In genomic region chr20:43821795-43822194, GRCh38 we compare ENCODE assay signal across 20 cellular contexts.
DNase-seq lines count a peak whose midpoint lies in the region; ATAC-seq, FAIRE-seq and TF ChIP-seq lines count a peak whose summit lies in the region.
"Had no signal": no experiment of that assay in that cellular context is flagged by ENCODE, and none has a peak within 500 bp of the region (broad histone marks: within the 10 kb centered on the region; RNA-seq: fewer than 3 reads in every experiment).

No MANE protein-coding gene starts in this region.

- H3K4me1 Mint-ChIP-seq in activated naive CD8-positive, alpha-beta T cell treated with anti-CD3 and anti-CD28 coated beads for 36 hours: peaks cover 12% of the 10 kb centered on the region

- no peak for TF ChIP-seq CTCF in osteoblast (IDR thresholded peaks at IDR 0.05; ENCODE audit: extremely low read depth, low read depth, low read length)

- H2AFZ ChIP-seq in osteoblast (ENCODE audit: low read length): no peak overlapping the region
- H2AFZ ChIP-seq: neural progenitor cell had no signal

- H3K27ac ChIP-seq in osteoblast (ENCODE audit: low read depth, low read length): no peak overlapping the region
- H3K27ac ChIP-seq: KMS-11, neural progenitor cell had no signal

- no peaks in the 10 kb centered on the region for H4K20me1 ChIP-seq in osteoblast (ENCODE audit: insufficient read depth, low read length)

- no peak overlapping the region for H3K4me2 ChIP-seq in osteoblast (ENCODE audit: insufficient read depth, low read length)
- H3K4me2 ChIP-seq: KMS-11, neural progenitor cell had no signal

- no peaks in the 10 kb centered on the region for H3K36me3 ChIP-seq in osteoblast (ENCODE audit: insufficient read depth, low read length)
- H3K36me3 ChIP-seq: neural progenitor cell had no signal

- H3K4me3 ChIP-seq in osteoblast (ENCODE audit: insufficient read depth, low read length): no peak overlapping the region
- H3K4me3 ChIP-seq: neural progenitor cell had no signal

- FAIRE-seq in RCC 7860 (lab: Jason Lieb, UNC): no peak
- FAIRE-seq: astrocyte, endometrium, H54 had no signal

- no peaks in the 10 kb centered on the region for H3K9me3 ChIP-seq in osteoblast (ENCODE audit: low read depth, low read length)

- no peaks in the 10 kb centered on the region for H3K4me1 ChIP-seq in osteoblast (ENCODE audit: insufficient read depth, low read length)
- H3K4me1 ChIP-seq: neural progenitor cell had no signal

- H3K36me3 Mint-ChIP-seq in activated naive CD8-positive, alpha-beta T cell treated with anti-CD3 and anti-CD28 coated beads for 36 hours: no peaks in the 10 kb centered on the region
- H3K36me3 Mint-ChIP-seq: CD4-positive, CD25-positive, alpha-beta regulatory T cell; neural progenitor cell had no signal

- peaks cover 19% of the 10 kb centered on the region for H3K27me3 ChIP-seq in osteoblast (ENCODE audit: insufficient read depth, low read length)
- H3K27me3 ChIP-seq: neural progenitor cell had no signal

- H3K9me3 Mint-ChIP-seq in activated naive CD8-positive, alpha-beta T cell treated with anti-CD3 and anti-CD28 coated beads for 36 hours: no peaks in the 10 kb centered on the region
- H3K9me3 Mint-ChIP-seq: neural progenitor cell had no signal

- peaks cover 13% of the 10 kb centered on the region for H3K27me3 Mint-ChIP-seq in activated naive CD8-positive, alpha-beta T cell treated with anti-CD3 and anti-CD28 coated beads for 36 hours
- H3K27me3 Mint-ChIP-seq: CD4-positive, CD25-positive, alpha-beta regulatory T cell had no signal

- peak; percentile 40 for ATAC-seq in GM18867 (IDR thresholded peaks at IDR 0.05; ENCODE audit: unreplicated experiment)

- peak overlapping the region; percentile 72 for H3K27ac Mint-ChIP-seq in activated naive CD8-positive, alpha-beta T cell treated with anti-CD3 and anti-CD28 coated beads for 36 hours
- H3K27ac Mint-ChIP-seq: CD4-positive, CD25-positive, alpha-beta regulatory T cell; neural progenitor cell had no signal

- no peak overlapping the region for H3K4me3 Mint-ChIP-seq in activated naive CD8-positive, alpha-beta T cell treated with anti-CD3 and anti-CD28 coated beads for 36 hours
- H3K4me3 Mint-ChIP-seq: CD4-positive, CD25-positive, alpha-beta regulatory T cell; neural progenitor cell had no signal

- DNase-seq in activated CD8-positive, alpha-beta memory T cell treated with anti-CD3 and anti-CD28 coated beads for 24 hours: peak; percentile 44
- no peak for DNase-seq in activated CD8-positive, alpha-beta memory T cell treated with anti-CD3 and anti-CD28 coated beads, Interleukin-2, amount 50 U/mL, for 48 hours
- DNase-seq in NCI-H460 (ENCODE audit: extremely low read depth, low read depth) (peak; percentile 7), RCC 7860 (ENCODE audit: low spot score) (no peak), osteoblast (ENCODE audit: insufficient read length, low spot score, missing footprints) (no peak), NCI-H2107 (lab: John Stamatoyannopoulos, UW) (no peak)
- DNase-seq in activated naive CD8-positive, alpha-beta T cell treated with anti-CD3 and anti-CD28 coated beads for 36 hours: no peak
- DNase-seq: ACHN; activated effector memory CD4-positive, alpha-beta T cell treated with anti-CD3 and anti-CD28 coated beads, Interleukin-2, amount 50 U/mL, for 16 hours; foreskin fibroblast; midbrain; NCI-H1417; SHP77 had no signal

- H3K79me2 ChIP-seq in osteoblast (ENCODE audit: insufficient read depth, low read length): no peaks in the 10 kb centered on the region

Comparison
In these comparisons a context has a peak if more than half of its experiments do, and no peak if none do; other contexts are left out.
1. DNase-seq: peak in activated CD8-positive, alpha-beta memory T cell treated with anti-CD3 and anti-CD28 coated beads for 24 hours (single experiment) and NCI-H460 (single experiment); none in activated CD8-positive, alpha-beta memory T cell treated with anti-CD3 and anti-CD28 coated beads, Interleukin-2, amount 50 U/mL, for 48 hours (single experiment), activated naive CD8-positive, alpha-beta T cell treated with anti-CD3 and anti-CD28 coated beads for 36 hours (single experiment), RCC 7860 (single experiment), osteoblast (single experiment) and NCI-H2107 (single experiment).